ENCODE assay signal across 8 cellular contexts in genomic region chr1:109426278-109427170, GRCh38. TPM values are rescaled to one million over a fixed set of nuclear protein-coding genes. Genes with fewer than 3 reads are reported as not detected.
DNase-seq lines count a peak whose midpoint lies in the region; ATAC-seq and TF ChIP-seq lines count a peak whose summit lies in the region.

TSS of gene PSMA5 (minus strand) at chr1:109426448. CDS start at chr1:109426330, 118 bp downstream.

- peaks cover 49% of the 10 kb centered on the region for H3K79me2 ChIP-seq in ACC112 (ENCODE audit: control insufficient read depth, insufficient read depth, low read length, unreplicated experiment)

- H3K36me3 ChIP-seq in ACC112 (ENCODE audit: insufficient read depth, low read length): no peaks in the 10 kb centered on the region
- H3K36me3 ChIP-seq in breast epithelium: no peaks in the 10 kb centered on the region
- no peaks in the 10 kb centered on the region for H3K36me3 ChIP-seq in skeletal muscle tissue (ENCODE audit: control insufficient read depth in 3 of 3, insufficient read depth in 3 of 3, low read length in 3 of 3)

- peak within 1 kb of the TSS; percentile 38 for H2AFZ ChIP-seq in ACC112 (ENCODE audit: low read length, unreplicated experiment)

- peak; percentile 94 for ATAC-seq in GM18870 (IDR thresholded peaks at IDR 0.05; ENCODE audit: unreplicated experiment)
- peak; percentile 95 for ATAC-seq in HG03135 (IDR thresholded peaks at IDR 0.05; ENCODE audit: unreplicated experiment)

- H3K4me1 ChIP-seq in ACC112 (ENCODE audit: control insufficient read depth, insufficient read depth, low read length, unreplicated experiment) (peaks cover 20% of the 10 kb centered on the region), breast epithelium (peaks cover 4 to 12% of the 10 kb centered on the region in 2 donors), skeletal muscle tissue (ENCODE audit: control insufficient read depth in 3 of 3, insufficient read depth in 3 of 3, low read length in 3 of 3) (peaks cover 14 to 29% (median 23%) of the 10 kb centered on the region in 3 donors)

- DNase-seq in NCI-H2196 treated with DMSO at 0.1 percent for 48 hours (lab: John Stamatoyannopoulos, UW; ENCODE audit: unreplicated experiment) (peak; percentile 99), breast epithelium (ENCODE audit: low spot score in 2 of 2) (peak; percentile 97 to 98)

- H3K27ac ChIP-seq in ACC112 (ENCODE audit: low read depth, low read length) (peak within 1 kb of the TSS; percentile 86), VCaP (peak within 1 kb of the TSS; percentile 82), breast epithelium (peak within 1 kb of the TSS; percentile 87 to 92), skeletal muscle tissue (ENCODE audit: low read depth, low read length) (peak within 1 kb of the TSS; percentile 91)

- intact Hi-C loops in breast epithelium (cut with DNase I; ENCODE audit: low total_unique reads): no loop called here

- H3K9me3 ChIP-seq in breast epithelium: no peaks in the 10 kb centered on the region
- no peaks in the 10 kb centered on the region for H3K9me3 ChIP-seq in iPS-18c (ENCODE audit: control insufficient read depth, insufficient read depth, low read length)
- H3K9me3 ChIP-seq in skeletal muscle tissue (ENCODE audit: control insufficient read depth in 3 of 3, low read length in 3 of 3): no peaks in the 10 kb centered on the region

- TF ChIP-seq CTCF in VCaP (conservative IDR thresholded peaks at IDR 0.05) (no peak), breast epithelium (IDR thresholded peaks at IDR 0.05) (no peak)

- H3K27me3 ChIP-seq in ACC112 (ENCODE audit: insufficient read depth, low read length) (no peaks in the 10 kb centered on the region), breast epithelium (no peaks in the 10 kb centered on the region), skeletal muscle tissue (ENCODE audit: control insufficient read depth in 3 of 3, insufficient read depth in 3 of 3, low read length in 3 of 3) (no peaks in the 10 kb centered on the region)

- TF ChIP-seq POLR2A in breast epithelium (IDR thresholded peaks at IDR 0.05): peak; percentile 19

- peak within 1 kb of the TSS; percentile 91 to 99 (median 94) for H3K9ac ChIP-seq in skeletal muscle tissue (ENCODE audit: low read depth in 1 of 3, low read length in 3 of 3)

- H3K4me3 ChIP-seq in ACC112 (ENCODE audit: low read depth, low read length) (peak within 1 kb of the TSS; percentile 92), breast epithelium (peak within 1 kb of the TSS; percentile 79 to 92 (median 88)), iPS-18c (ENCODE audit: insufficient read depth, low read depth, low read length) (peak within 1 kb of the TSS; percentile 92), skeletal muscle tissue (ENCODE audit: low read length in 3 of 3) (peak within 1 kb of the TSS; percentile 94 to 99 (median 96))

RNA-seq across cellular contexts. Expression of gene PSMA5, which starts in this region (rescaled TPM):
- total RNA-seq in breast epithelium: 10 to 100 TPM; 23.7 to 36.7 (median 28.8) TPM
- 28.2 TPM for total RNA-seq in skeletal muscle tissue

Comparison
In these comparisons a context has a peak if more than half of its experiments do, and no peak if none do; other contexts are left out.
1. Peak in every context shown above with its lines: DNase-seq, ATAC-seq, H3K4me3 ChIP-seq and H3K27ac ChIP-seq.